Comparison of ENCODE assay signal across 1 cellular context in genomic region chr3:58999134-58999778, GRCh38.
TF ChIP-seq lines count a peak whose summit lies in the region.

No MANE protein-coding gene starts in this region.

TF ChIP-seq in A549, 52 proteins besides CTCF, POLR2A, EP300 and RAD21 (continued from another document):
- TF ChIP-seq HES2 (IDR thresholded peaks at IDR 0.05) (no peak), RARB (CRISPR knock-in tag; IDR thresholded peaks at IDR 0.05) (no peak), RCOR1 (IDR thresholded peaks at IDR 0.05; ENCODE audit: low read depth, low read length) (no peak), CHD2 (IDR thresholded peaks at IDR 0.05; ENCODE audit: low read length, partially characterized antibody) (no peak), KDM5A (IDR thresholded peaks at IDR 0.05) (no peak), HOXB5 (CRISPR knock-in tag; IDR thresholded peaks at IDR 0.05) (no peak), MYC (IDR thresholded peaks at IDR 0.05; ENCODE audit: borderline replicate concordance, low read length) (no peak), RFX5 (IDR thresholded peaks at IDR 0.05) (no peak)
- TF ChIP-seq, protein P1, sequence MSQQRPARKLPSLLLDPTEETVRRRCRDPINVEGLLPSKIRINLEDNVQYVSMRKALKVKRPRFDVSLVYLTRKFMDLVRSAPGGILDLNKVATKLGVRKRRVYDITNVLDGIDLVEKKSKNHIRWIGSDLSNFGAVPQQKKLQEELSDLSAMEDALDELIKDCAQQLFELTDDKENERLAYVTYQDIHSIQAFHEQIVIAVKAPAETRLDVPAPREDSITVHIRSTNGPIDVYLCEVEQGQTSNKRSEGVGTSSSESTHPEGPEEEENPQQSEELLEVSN (IDR thresholded peaks at IDR 0.05; ENCODE audit: borderline replicate concordance, low read depth): no peak
